ENCODE assay signal across 8 cellular contexts in the genomic region with DNA sequence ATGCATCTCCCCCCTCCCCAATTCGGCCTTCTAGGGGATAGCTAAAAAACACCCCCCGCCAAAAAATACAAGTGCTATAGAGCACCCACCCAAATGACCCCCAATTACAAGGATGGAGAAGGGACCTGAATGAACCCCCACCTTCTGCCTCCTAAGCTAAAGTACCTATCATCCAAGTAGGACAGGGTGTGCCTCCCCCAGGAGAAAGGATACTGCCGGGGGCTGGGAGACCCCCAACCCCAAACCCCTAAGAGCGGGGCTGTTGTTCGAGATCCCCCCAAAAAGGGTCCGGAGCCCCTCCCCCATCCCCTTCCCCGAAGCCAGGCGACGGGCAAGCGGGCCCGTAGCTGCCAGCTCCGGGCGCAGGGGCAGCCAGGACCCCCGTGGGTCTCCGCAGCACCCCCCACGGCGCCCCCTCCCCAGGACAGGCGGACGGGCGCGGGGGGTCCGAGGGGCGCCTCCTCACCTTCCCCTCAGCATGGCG. TPM values are rescaled to one million over a fixed set of nuclear protein-coding genes. Genes with fewer than 3 reads are reported as not detected.
DNase-seq lines count a peak whose midpoint lies in the region; ATAC-seq, FAIRE-seq and TF ChIP-seq lines count a peak whose summit lies in the region.

No MANE protein-coding gene starts in this region.

- H3K27me3 Mint-ChIP-seq in neural crest cell (ENCODE audit: low read depth), result peaks cover 5% of the 10 kb centered on the region

- peaks cover 8% of the 10 kb centered on the region for H3K36me3 Mint-ChIP-seq in neural crest cell (ENCODE audit: low read depth)

- H3K4me3 Mint-ChIP-seq in neural crest cell, result peak overlapping the region; percentile 93

- H3K36me3 ChIP-seq in Loucy (ENCODE audit: insufficient read depth, low read length) (peaks cover 12% of the 10 kb centered on the region), ectodermal cell (ENCODE audit: control insufficient read depth, insufficient read depth, low read length) (no peaks in the 10 kb centered on the region)

- DNase-seq in neural crest cell (ENCODE audit: low read depth, low spot score), result no peak
- DNase-seq in mesenteric fat pad (ENCODE audit: low spot score), result no peak
- no peak for DNase-seq in DMS 273 (lab: John Stamatoyannopoulos, UW; ENCODE audit: unreplicated experiment)
- no peak for DNase-seq in HTR-8/SVneo (ENCODE audit: insufficient read length, low spot score)

- peak overlapping the region; percentile 100 for H3K9ac ChIP-seq in Loucy (ENCODE audit: low read depth, low read length, poor library complexity, severe bottlenecking)

- H3K9me2 ChIP-seq in Loucy (replicated peaks; ENCODE audit: low read depth, low read length), result no peaks in the 10 kb centered on the region

- H2AFZ ChIP-seq in Loucy (ENCODE audit: low read length), result no peak overlapping the region

- no peaks in the 10 kb centered on the region for H3K9me3 ChIP-seq in Loucy (ENCODE audit: insufficient read depth, low read depth, low read length)
- no peaks in the 10 kb centered on the region for H3K9me3 ChIP-seq in ectodermal cell (ENCODE audit: control insufficient read depth, low read length)

- peak overlapping the region; percentile 82 for H3K4me2 ChIP-seq in Loucy (ENCODE audit: low read depth, low read length, poor library complexity, severe bottlenecking)

- peaks cover 53% of the 10 kb centered on the region for H3K4me1 Mint-ChIP-seq in neural crest cell

- peaks cover 58% of the 10 kb centered on the region for H3K79me2 ChIP-seq in Loucy (ENCODE audit: insufficient read depth, low read length)

- H3K4me3 ChIP-seq in Loucy (ENCODE audit: low read length, poor library complexity, severe bottlenecking) (peak overlapping the region; percentile 99), ectodermal cell (ENCODE audit: insufficient read depth, low read depth, low read length) (peak overlapping the region; percentile 99)

- FAIRE-seq in HTR-8/SVneo (lab: Jason Lieb, UNC), result no peak

- H3K27ac ChIP-seq in C4-2B (peak overlapping the region; percentile 99), ectodermal cell (ENCODE audit: insufficient read depth, low read depth, low read length, poor library complexity, severe bottlenecking) (peak overlapping the region; percentile 98)

- peaks cover 9% of the 10 kb centered on the region for H4K20me1 ChIP-seq in Loucy (ENCODE audit: insufficient read depth, low read length, poor library complexity, severe bottlenecking)

- no peaks in the 10 kb centered on the region for H3K9me3 Mint-ChIP-seq in neural crest cell

- ATAC-seq in GM19023 (IDR thresholded peaks at IDR 0.05; ENCODE audit: unreplicated experiment), result no peak

- H3K4me1 ChIP-seq in Loucy (ENCODE audit: insufficient read depth, low read length, poor library complexity, severe bottlenecking) (peaks cover 44% of the 10 kb centered on the region), ectodermal cell (ENCODE audit: control insufficient read depth, insufficient read depth, low read length) (peaks cover 22% of the 10 kb centered on the region)

- TF ChIP-seq CTCF in C4-2B (conservative IDR thresholded peaks at IDR 0.05) (no peak), Loucy (conservative IDR thresholded peaks at IDR 0.05; ENCODE audit: low read length) (no peak), neural crest cell (conservative IDR thresholded peaks at IDR 0.05) (no peak)

- peak overlapping the region; percentile 96 for H3K27ac Mint-ChIP-seq in neural crest cell (ENCODE audit: unreplicated experiment)

- H3K27me3 ChIP-seq in Loucy (ENCODE audit: insufficient read depth, low read length, poor library complexity, severe bottlenecking) (peaks cover 19% of the 10 kb centered on the region), ectodermal cell (ENCODE audit: control insufficient read depth, insufficient read depth, low read length, poor library complexity, severe bottlenecking) (no peaks in the 10 kb centered on the region)

- WGBS in ectodermal cell, 2 experiments, result 1% methylated on average over 24 of the region's 24 CpGs

- H3F3A ChIP-seq in Loucy (ENCODE audit: low read depth), result peaks cover 27% of the 10 kb centered on the region

RNA-seq across cellular contexts. Expression of gene ZC3H4, which starts 1.9 kb away (rescaled TPM):
- 37.9 TPM for polyA plus RNA-seq in ectodermal cell (2013, experiment 1 of 4)
- polyA plus RNA-seq in ectodermal cell (2013, experiment 2 of 4), result 54.9 TPM
- polyA plus RNA-seq in ectodermal cell (2013, experiment 3 of 4), result 24.5 TPM
- 23.8 TPM for polyA plus RNA-seq in ectodermal cell (2013, experiment 4 of 4)
- 103 and 104 TPM in 2 replicates for total RNA-seq in neural crest cell
- total RNA-seq in mesenteric fat pad, result 30.2 TPM

RNA-seq across cellular contexts. Expression of gene SAE1, which starts 18.9 kb away (rescaled TPM):
- polyA plus RNA-seq in ectodermal cell (2013, experiment 1 of 4), result 289 TPM
- 274 TPM for polyA plus RNA-seq in ectodermal cell (2013, experiment 2 of 4)
- 187 TPM for polyA plus RNA-seq in ectodermal cell (2013, experiment 3 of 4)
- polyA plus RNA-seq in ectodermal cell (2013, experiment 4 of 4), result 206 TPM
- total RNA-seq in neural crest cell (272 and 280 TPM in 2 replicates), mesenteric fat pad (59.3 TPM)
